In genomic region chr12:32353540-32353939, GRCh38 we compare ENCODE assay signal across 13 cellular contexts. TPM values are rescaled to one million over a fixed set of nuclear protein-coding genes. Genes with fewer than 3 reads are reported as not detected.
DNase-seq lines count a peak whose midpoint lies in the region; ATAC-seq and TF ChIP-seq lines count a peak whose summit lies in the region.
"Had no signal": no experiment of that assay in that cellular context is flagged by ENCODE, and none has a peak within 500 bp of the region (broad histone marks: within the 10 kb centered on the region; RNA-seq: fewer than 3 reads in every experiment).

No MANE protein-coding gene starts in this region.

- H3K36me3 ChIP-seq in IMR-90 (ENCODE audit: control insufficient read depth, insufficient read depth, low read length) (peaks cover 4% of the 10 kb centered on the region), tibial nerve (peaks cover 0 to 26% (median 0%) of the 10 kb centered on the region in 3 donors)

- H2BK15ac ChIP-seq in IMR-90 (ENCODE audit: low read depth, low read length) = no peak overlapping the region

- no peak for TF ChIP-seq RAD21 in IMR-90 (IDR thresholded peaks at IDR 0.05; ENCODE audit: low read length)

- no peak overlapping the region for H4K91ac ChIP-seq in IMR-90 (ENCODE audit: insufficient read depth, low read depth, low read length)

- no peak overlapping the region for H4K5ac ChIP-seq in IMR-90 (ENCODE audit: low read depth, low read length)

- peaks cover 0 to 3% of the 10 kb centered on the region in 2 experiments; a peak in 2 of 4 replicates for H3K79me1 ChIP-seq in IMR-90 (ENCODE audit: low read depth in 1 of 2, low read length in 2 of 2)

- peaks cover 4% of the 10 kb centered on the region for H3K36me3 Mint-ChIP-seq in glutamatergic neuron (ENCODE audit: unreplicated experiment)
- H3K36me3 Mint-ChIP-seq: CD14-positive monocyte had no signal

- H3K27ac Mint-ChIP-seq in glutamatergic neuron (ENCODE audit: unreplicated experiment) = peak overlapping the region; percentile 69
- H3K27ac Mint-ChIP-seq: CD14-positive monocyte; CD8-positive, alpha-beta memory T cell; GM23338 had no signal

- DNase-seq in G401 (ENCODE audit: low spot score) (peak; percentile 16), IMR-90 (no peak), NCI-H524 treated with DMSO at 0.1 percent for 48 hours (lab: John Stamatoyannopoulos, UW) (peak; percentile 47), glutamatergic neuron (no peak), tibial nerve (ENCODE audit: low spot score in 2 of 2) (no peak)
- DNase-seq: Caco-2; CD8-positive, alpha-beta memory T cell; DND-41; H7 had no signal

- no peak overlapping the region for H3K14ac ChIP-seq in IMR-90 (replicated peaks; ENCODE audit: low read depth, low read length)

- H3K4me1 ChIP-seq in IMR-90 (ENCODE audit: control insufficient read depth, insufficient read depth, low read length) (no peaks in the 10 kb centered on the region), tibial nerve (no peaks in the 10 kb centered on the region)
- H3K4me1 ChIP-seq: Caco-2 had no signal

- H3K27me3 Mint-ChIP-seq in glutamatergic neuron (ENCODE audit: unreplicated experiment) = peaks cover 2% of the 10 kb centered on the region
- H3K27me3 Mint-ChIP-seq: CD8-positive, alpha-beta memory T cell had no signal

- H3K4me3 Mint-ChIP-seq in glutamatergic neuron (ENCODE audit: unreplicated experiment) = no peak overlapping the region
- H3K4me3 Mint-ChIP-seq: CD14-positive monocyte; CD8-positive, alpha-beta memory T cell; GM23338 had no signal

- no peaks in the 10 kb centered on the region for H3K27me3 ChIP-seq in IMR-90 (ENCODE audit: control insufficient read depth, insufficient read depth, low read length)
- H3K27me3 ChIP-seq in tibial nerve = no peaks in the 10 kb centered on the region

- H3K4me1 Mint-ChIP-seq in glutamatergic neuron (ENCODE audit: low read depth, unreplicated experiment) = peaks cover 8% of the 10 kb centered on the region
- H3K4me1 Mint-ChIP-seq: CD14-positive monocyte; CD8-positive, alpha-beta memory T cell; GM23338 had no signal

- peaks cover 3% of the 10 kb centered on the region; the same call in 1 of the 2 replicates for H4K20me1 ChIP-seq in IMR-90 (ENCODE audit: insufficient read depth, low read length)

- intact Hi-C loops in IMR-90 (cut with micrococcal nuclease) = no loop called here

- no peak overlapping the region for H3K4ac ChIP-seq in IMR-90 (ENCODE audit: low read depth, low read length)

- no peak for ATAC-seq in IMR-90 (ENCODE audit: low read depth)
- no peak for ATAC-seq in GM18511 (IDR thresholded peaks at IDR 0.05; ENCODE audit: unreplicated experiment)
- no peak for ATAC-seq in HG02759 (IDR thresholded peaks at IDR 0.05; ENCODE audit: unreplicated experiment)
- ATAC-seq: GM23338 had no signal

- H2AK5ac ChIP-seq in IMR-90 (ENCODE audit: low read depth, low read length) = no peak overlapping the region

- H3K9me3 ChIP-seq in IMR-90 (ENCODE audit: control insufficient read depth, insufficient read depth, low read length) (no peaks in the 10 kb centered on the region), tibial nerve (no peaks in the 10 kb centered on the region)
- H3K9me3 ChIP-seq: Caco-2 had no signal

- in situ Hi-C loops in G401 (cut with HindIII; ENCODE audit: low sequenced_read_pairs) = no loop called here
- in situ Hi-C loops in IMR-90 (cut with MboI; ENCODE audit: low sequenced_read_pairs) = loop anchor here (25.0 kb wide), 1 partner anchor 1659 kb away; the partner anchor contains the start of gene ALG10

- POLR2A ChIA-PET in IMR-90 (lab: Charles Lee; ENCODE audit: unreplicated experiment) = no interaction called here

- H2BK5ac ChIP-seq in IMR-90 (ENCODE audit: low read depth, low read length, poor library complexity, severe bottlenecking) = no peak overlapping the region

- CTCF ChIA-PET in IMR-90 (lab: Yijun Ruan, JAX) = no interaction called here

- no peak overlapping the region for H2BK120ac ChIP-seq in IMR-90 (ENCODE audit: low read depth, low read length)

- no peak overlapping the region for H3K23ac ChIP-seq in IMR-90 (ENCODE audit: low read depth, low read length)

- H3K4me3 ChIP-seq in IMR-90 (ENCODE audit: insufficient read depth, low read depth, low read length) (no peak overlapping the region), tibial nerve (no peak overlapping the region)
- H3K4me3 ChIP-seq: GM23338 had no signal

- H3K9ac ChIP-seq in IMR-90 (ENCODE audit: low read depth, low read length) = no peak overlapping the region

- no peak overlapping the region for H2AK9ac ChIP-seq in IMR-90 (replicated peaks; ENCODE audit: low read depth, low read length, poor library complexity)

- H3K18ac ChIP-seq in IMR-90 (ENCODE audit: low read depth, low read length) = no peak overlapping the region

- no peak overlapping the region for H3K4me2 ChIP-seq in IMR-90 (ENCODE audit: low read depth, low read length)
- H3K4me2 ChIP-seq: GM23338 had no signal

- H3K27ac ChIP-seq in IMR-90 (ENCODE audit: insufficient read depth, low read length) (no peak overlapping the region), tibial nerve (no peak overlapping the region)

- no peak overlapping the region for H3K56ac ChIP-seq in IMR-90 (ENCODE audit: extremely low read depth, insufficient read depth, low read length)

- H3K9me3 Mint-ChIP-seq in glutamatergic neuron (ENCODE audit: unreplicated experiment) = peaks cover 18% of the 10 kb centered on the region
- H3K9me3 Mint-ChIP-seq: CD14-positive monocyte; CD8-positive, alpha-beta memory T cell; GM23338 had no signal

- no peak for TF ChIP-seq EP300 in tibial nerve (IDR thresholded peaks at IDR 0.05)

- peaks cover 2% of the 10 kb centered on the region; the same call in 1 of the 2 replicates for H3K9me1 ChIP-seq in IMR-90 (ENCODE audit: insufficient read depth, low read length)

- no peak for TF ChIP-seq CTCF in IMR-90 (conservative IDR thresholded peaks at IDR 0.05; ENCODE audit: low read depth, low read length)
- TF ChIP-seq CTCF in glutamatergic neuron (IDR thresholded peaks at IDR 0.05; ENCODE audit: partially characterized antibody, unreplicated experiment) = no peak
- no peak for TF ChIP-seq CTCF in tibial nerve (IDR thresholded peaks at IDR 0.05)

- WGBS in IMR-90 (ENCODE audit: extremely low coverage in 2 of 2, insufficient read length in 1 of 2), 2 experiments = no CpG with 5 or more reads among the region's 1 CpG
- WGBS in tibial nerve, 2 donors = 61 to 87% methylated on average over 1 of the region's 1 CpG

- dilution Hi-C loops in IMR-90 (cut with HindIII; ENCODE audit: low sequenced_read_pairs, unreplicated experiment) = no loop called here

- H2BK20ac ChIP-seq in IMR-90 (ENCODE audit: low read depth, low read length) = no peak overlapping the region

- no peak for TF ChIP-seq POLR2A in IMR-90 (IDR thresholded peaks at IDR 0.05; ENCODE audit: low read depth, low read length)
- no peak for TF ChIP-seq POLR2A in tibial nerve (IDR thresholded peaks at IDR 0.05)

- no peak overlapping the region for H4K8ac ChIP-seq in IMR-90 (ENCODE audit: low read depth in 2 of 2, low read length in 2 of 2)

- BruUV-seq in IMR-90 (replicated peaks; lab: Mats Ljungman, UMichigan) = no TSS peak

- H2AFZ ChIP-seq in IMR-90 (replicated peaks; ENCODE audit: low read length, poor library complexity) = no peak overlapping the region
- H2AFZ ChIP-seq: GM23338 had no signal

TF ChIP-seq in IMR-90, 13 proteins besides CTCF, POLR2A, EP300 and RAD21:
- TF ChIP-seq NFE2L2 (IDR thresholded peaks at IDR 0.05; ENCODE audit: low read depth, low read length) (no peak), MAFK (IDR thresholded peaks at IDR 0.05; ENCODE audit: low read depth, low read length) (0 out of 2 replicates have a peak, but pooled peaks have one; percentile 14)

RNA-seq across cellular contexts. Expression of gene FGD4, which starts 45.8 kb away (rescaled TPM):
- total RNA-seq in G401 (2014; rRNA removed; shearing (Covaris generic)) = 0.61 and 1.9 TPM in 2 replicates
- total RNA-seq in IMR-90 (2012; rRNA removed) (8.8 and 10.3 TPM in 2 replicates), glutamatergic neuron (ENCODE audit: unreplicated experiment) (105 TPM), tibial nerve (100 to 1,000 TPM in 1 of 4 donors, 10 to 100 TPM in 3; 78.3 to 102 (median 84.2) TPM)
- polyA plus RNA-seq in IMR-90 (2012; rRNA removed) = 2.1 TPM in 2 replicates
- 0.42 and 0.75 TPM in 2 replicates for polyA plus RNA-seq in IMR-90 (2012; cell fraction: cytosol; rRNA removed)
- 0.78 and 4.6 TPM in 2 replicates for polyA plus RNA-seq in IMR-90 (2012; cell fraction: nucleus; rRNA removed; ENCODE audit: low replicate concordance)

Comparison
In these comparisons a context has a peak if more than half of its experiments do, and no peak if none do; other contexts are left out.
1. DNase-seq: peak in G401 (single experiment) and NCI-H524 treated with DMSO at 0.1 percent for 48 hours (single experiment); none in IMR-90 (single experiment), glutamatergic neuron (single experiment) and tibial nerve (0 of 2).